ENCODE assay signal across 15 cellular contexts in the genomic region with DNA sequence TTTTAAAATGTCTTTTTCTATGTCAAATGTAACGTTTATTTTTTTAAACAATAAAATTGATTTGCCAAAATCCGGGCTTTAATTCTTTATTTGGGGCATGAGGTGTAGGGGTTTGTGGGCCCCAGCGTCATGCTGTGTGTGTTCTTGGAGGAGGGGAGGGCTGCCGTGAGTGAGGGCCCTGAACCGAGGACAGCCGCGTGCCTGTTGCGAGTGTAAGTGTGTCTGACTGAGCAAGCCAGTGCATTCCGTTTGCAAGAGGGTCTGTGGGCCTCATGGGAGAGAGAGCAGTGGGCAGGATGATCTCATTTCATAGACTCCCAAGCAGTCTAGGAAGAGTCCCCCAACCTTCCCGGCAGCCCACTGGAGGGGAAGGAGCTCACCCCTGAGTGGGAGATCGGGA. TPM values are rescaled to one million over a fixed set of nuclear protein-coding genes. Genes with fewer than 3 reads are reported as not detected.
DNase-seq lines count a peak whose midpoint lies in the region; ATAC-seq, FAIRE-seq and TF ChIP-seq lines count a peak whose summit lies in the region.
"Had no signal": no experiment of that assay in that cellular context is flagged by ENCODE, and none has a peak within 500 bp of the region (broad histone marks: within the 10 kb centered on the region; RNA-seq: fewer than 3 reads in every experiment).

No MANE protein-coding gene starts in this region.

- ATAC-seq in HepG2, result no peak
- no peak for ATAC-seq in right lobe of liver
- no peak for ATAC-seq in effector memory CD8-positive, alpha-beta T cell (replicated peaks)
- no peak for ATAC-seq in left colon
- ATAC-seq in GM21423 (IDR thresholded peaks at IDR 0.05; ENCODE audit: unreplicated experiment), result no peak

- in situ Hi-C loops in HepG2 (cut with HindIII; ENCODE audit: extremely low pct_ligation_motif_present, low pct_unique_long_range_greater_than_20kb), result no loop called here

- TF ChIP-seq CTCF in HepG2 (CRISPR knock-in tag; IDR thresholded peaks at IDR 0.05) (no peak), right lobe of liver (IDR thresholded peaks at IDR 0.05) (no peak), nephron progenitor cell (IDR thresholded peaks at IDR 0.05) (no peak), type B pancreatic cell (conservative IDR thresholded peaks at IDR 0.05) (no peak), uterus (IDR thresholded peaks at IDR 0.05) (no peak)

- no TSS peak for BruUV-seq in HepG2 (replicated peaks; lab: Mats Ljungman, UMichigan)

- H3K4me3 ChIP-seq in HepG2 (replicated peaks in 1 of 3; ENCODE audit: insufficient read depth in 1 of 3, low read depth in 2 of 3, low read length in 3 of 3) (no peak overlapping the region), right lobe of liver (no peak overlapping the region), uterus (no peak overlapping the region)

- POLR2A ChIA-PET in HepG2 (lab: Yijun Ruan, JAX), result no interaction called here

- WGBS in HepG2 (ENCODE audit: low lambda C conversion rate), result 79% methylated on average over 11 of the region's 11 CpGs
- 81% methylated on average over 11 of the region's 11 CpGs for WGBS in right lobe of liver (ENCODE audit: insufficient coverage, low coverage, low lambda C conversion rate, missing lambda C conversion rate)

- H3K79me2 ChIP-seq in HepG2 (ENCODE audit: insufficient read depth, low read length), result no peaks in the 10 kb centered on the region

- DNase-seq in HepG2 (ENCODE audit: low spot score) (no peak), right lobe of liver (no peak), nephron progenitor cell (no peak), type B pancreatic cell (ENCODE audit: extremely low spot score, unreplicated experiment) (no peak), uterus (no peak), left colon (no peak)
- DNase-seq in effector memory CD8-positive, alpha-beta T cell, result no peak
- DNase-seq: H7, NCI-H748 treated with DMSO at 0.1 percent for 48 hours had no signal

- TF ChIP-seq RAD21 in HepG2 (CRISPR knock-in tag; IDR thresholded peaks at IDR 0.05), result no peak

- H3K4me1 Mint-ChIP-seq in effector memory CD8-positive, alpha-beta T cell (ENCODE audit: low read depth in 2 of 2), result peaks cover 16 to 20% of the 10 kb centered on the region in 2 donors
- H3K4me1 Mint-ChIP-seq in nephron progenitor cell, result peaks cover 75% of the 10 kb centered on the region
- H3K4me1 Mint-ChIP-seq in type B pancreatic cell (ENCODE audit: unreplicated experiment), result peaks cover 21% of the 10 kb centered on the region

- no peaks in the 10 kb centered on the region for H4K20me1 ChIP-seq in HepG2 (ENCODE audit: insufficient read depth, low read length)

- FAIRE-seq in HepG2 (lab: Jason Lieb, UNC), result no peak
- FAIRE-seq: A204.1, GM12892, HTR-8/SVneo had no signal

- intact Hi-C loops in HepG2 (cut with micrococcal nuclease; ENCODE audit: unreplicated experiment) (no loop called here), right lobe of liver (cut with DNase I) (no loop called here), uterus (cut with DNase I; ENCODE audit: low total_unique reads) (no loop called here), left colon (cut with DNase I, micrococcal nuclease) (no loop called here)

- no peak overlapping the region for H3K9ac ChIP-seq in HepG2 (ENCODE audit: insufficient read depth, low read depth, low read length)

- H3K27me3 ChIP-seq in HepG2 (ENCODE audit: control insufficient read depth in 1 of 2, insufficient read depth in 2 of 2, low read length in 2 of 2), result no peaks in the 10 kb centered on the region
- no peaks in the 10 kb centered on the region for H3K27me3 ChIP-seq in right lobe of liver
- no peaks in the 10 kb centered on the region for H3K27me3 ChIP-seq in uterus

- no peaks in the 10 kb centered on the region for H3K27me3 Mint-ChIP-seq in effector memory CD8-positive, alpha-beta T cell
- H3K27me3 Mint-ChIP-seq in nephron progenitor cell (ENCODE audit: low read depth, poor library complexity) (peaks cover 6% of the 10 kb centered on the region), type B pancreatic cell (peaks cover 7% of the 10 kb centered on the region)

- no peak overlapping the region for H3K4me3 Mint-ChIP-seq in effector memory CD8-positive, alpha-beta T cell
- H3K4me3 Mint-ChIP-seq in nephron progenitor cell, result peak overlapping the region; percentile 13
- H3K4me3 Mint-ChIP-seq in type B pancreatic cell, result no peak overlapping the region

- no peaks in the 10 kb centered on the region for H3K36me3 Mint-ChIP-seq in effector memory CD8-positive, alpha-beta T cell (ENCODE audit: insufficient read depth)
- H3K36me3 Mint-ChIP-seq in nephron progenitor cell (ENCODE audit: low read depth), result no peaks in the 10 kb centered on the region
- no peaks in the 10 kb centered on the region for H3K36me3 Mint-ChIP-seq in type B pancreatic cell

- H3K27ac ChIP-seq in HepG2 (ENCODE audit: extremely low read length, insufficient read depth, low read length), result no peak overlapping the region
- H3K27ac ChIP-seq in right lobe of liver, result no peak overlapping the region
- H3K27ac ChIP-seq in uterus, result no peak overlapping the region
- H3K27ac ChIP-seq: C4-2B, HL-60 had no signal

- H3K36me3 ChIP-seq in HepG2 (replicated peaks in 1 of 2; ENCODE audit: control insufficient read depth in 1 of 2, insufficient read depth in 2 of 2, low read length in 2 of 2) (no peaks in the 10 kb centered on the region), right lobe of liver (peaks cover 0 to 37% (median 15%) of the 10 kb centered on the region in 4 donors), uterus (no peaks in the 10 kb centered on the region)

- CTCF ChIA-PET in HepG2 (lab: Yijun Ruan, JAX; ENCODE audit: low intra/inter-chr PET ratio, low total read pairs), result interaction anchor here (0.5 kb wide), 1 partner anchor 221 kb away, joined by 3 read pairs; no protein-coding TSS in a partner anchor

- H2AFZ ChIP-seq in HepG2 (ENCODE audit: low read length), result no peak overlapping the region

- H3K4me1 ChIP-seq in HepG2 (ENCODE audit: insufficient read depth, low read length), result peaks cover 13% of the 10 kb centered on the region
- H3K4me1 ChIP-seq in right lobe of liver, result no peaks in the 10 kb centered on the region
- no peaks in the 10 kb centered on the region for H3K4me1 ChIP-seq in uterus

- peak overlapping the region; percentile 71 to 74 for H3K27ac Mint-ChIP-seq in effector memory CD8-positive, alpha-beta T cell
- H3K27ac Mint-ChIP-seq in nephron progenitor cell (peak overlapping the region; percentile 90), type B pancreatic cell (peak overlapping the region; percentile 26)

- no peak overlapping the region for H3K4me2 ChIP-seq in HepG2 (ENCODE audit: low read depth, low read length)

- TF ChIP-seq EP300 in HepG2 (IDR thresholded peaks at IDR 0.05; ENCODE audit: low read depth in 2 of 2, low read length in 2 of 2) (no peak), HepG2 (CRISPR knock-in tag; IDR thresholded peaks at IDR 0.05; ENCODE audit: borderline replicate concordance) (no peak)

- TF ChIP-seq POLR2A in HepG2 (IDR thresholded peaks at IDR 0.05; ENCODE audit: insufficient read depth in 1 of 2, low read depth in 2 of 2, low read length in 2 of 2) (no peak), right lobe of liver (IDR thresholded peaks at IDR 0.05) (no peak), uterus (IDR thresholded peaks at IDR 0.05) (no peak)

- H3K9me3 ChIP-seq in HepG2 (ENCODE audit: low read length) (no peaks in the 10 kb centered on the region), right lobe of liver (no peaks in the 10 kb centered on the region), uterus (no peaks in the 10 kb centered on the region)

- H3K9me3 Mint-ChIP-seq in effector memory CD8-positive, alpha-beta T cell, result no peaks in the 10 kb centered on the region
- H3K9me3 Mint-ChIP-seq in nephron progenitor cell, result no peaks in the 10 kb centered on the region
- H3K9me3 Mint-ChIP-seq in type B pancreatic cell, result no peaks in the 10 kb centered on the region

RNA-seq across cellular contexts. Expression of gene SPSB1, which starts 21.4 kb away (rescaled TPM):
- total RNA-seq in HepG2 (2016; rRNA removed; fragmentation: Illumina TruSeq; extraction: Trizol) (5.0 and 7.1 TPM in 2 replicates), right lobe of liver (100 to 1,000 TPM in 1 of 6 experiments, 10 to 100 TPM in 4, 1 to 10 TPM in 1; 7.7 to 121 (median 37.0) TPM), type B pancreatic cell (ENCODE audit: low replicate concordance) (5.6 and 17.4 TPM in 2 replicates), uterus (10 to 100 TPM; 12.3 to 29.6 (median 20.7) TPM), left colon (10 to 100 TPM; 30.3 to 56.4 TPM)
- total RNA-seq in HepG2 (2016; cell fraction: cytosol; rRNA removed; fragmentation: Illumina TruSeq; extraction: Trizol; ENCODE audit: low read depth), result 2.4 and 2.5 TPM in 2 replicates
- total RNA-seq in HepG2 (2016; cell fraction: insoluble cytoplasmic fraction; rRNA removed; fragmentation: Illumina TruSeq; extraction: Trizol), result 5.2 and 5.8 TPM in 2 replicates
- total RNA-seq in HepG2 (2016; cell fraction: membrane; rRNA removed; fragmentation: Illumina TruSeq; extraction: Trizol), result 4.4 and 5.9 TPM in 2 replicates
- 4.3 and 4.4 TPM in 2 replicates for total RNA-seq in HepG2 (2016; cell fraction: nucleus; rRNA removed; fragmentation: Illumina TruSeq; extraction: Trizol)
- polyA plus RNA-seq in HepG2 (2011; rRNA removed), result 8.0 and 10.9 TPM in 2 replicates
- 8.1 and 8.5 TPM in 2 replicates for polyA plus RNA-seq in HepG2 (2011; cell fraction: cytosol; rRNA removed)
- 5.1 TPM in 2 replicates for polyA plus RNA-seq in HepG2 (2011; cell fraction: nucleus; rRNA removed)
- 4.0 and 7.7 TPM in 2 replicates for polyA plus RNA-seq in HepG2 (2012)
- polyA plus RNA-seq in HepG2 (2016; cell fraction: cytosol; fragmentation: Illumina TruSeq; extraction: Trizol; ENCODE audit: low read depth), result 1.9 and 2.2 TPM in 2 replicates
- polyA plus RNA-seq in HepG2 (2016; cell fraction: insoluble cytoplasmic fraction; fragmentation: Illumina TruSeq; extraction: Trizol; ENCODE audit: low read depth), result 7.3 and 7.8 TPM in 2 replicates
- polyA plus RNA-seq in HepG2 (2016; cell fraction: membrane; fragmentation: Illumina TruSeq; extraction: Trizol; ENCODE audit: low read depth), result 3.9 and 4.2 TPM in 2 replicates
- 3.9 and 4.4 TPM in 2 replicates for polyA plus RNA-seq in HepG2 (2016; cell fraction: nucleus; fragmentation: Illumina TruSeq; extraction: Trizol; ENCODE audit: insufficient read depth, low read depth)
- polyA minus RNA-seq in HepG2 (2011; rRNA and poly(A)+ RNA removed; ENCODE audit: low replicate concordance), result 9.2 and 17.1 TPM in 2 replicates
- 3.6 and 6.4 TPM in 2 replicates for polyA minus RNA-seq in HepG2 (2011; cell fraction: cytosol; rRNA and poly(A)+ RNA removed)
- polyA minus RNA-seq in HepG2 (2011; cell fraction: nucleus; rRNA and poly(A)+ RNA removed), result 3.1 and 4.2 TPM in 2 replicates

RNA-seq across cellular contexts. Expression of gene H6PD, which starts 36.7 kb away (rescaled TPM):
- 6.3 and 9.3 TPM in 2 replicates for total RNA-seq in HepG2 (2016; rRNA removed; fragmentation: Illumina TruSeq; extraction: Trizol)
- total RNA-seq in HepG2 (2016; cell fraction: cytosol; rRNA removed; fragmentation: Illumina TruSeq; extraction: Trizol; ENCODE audit: low read depth), result 0.79 and 0.81 TPM in 2 replicates
- total RNA-seq in HepG2 (2016; cell fraction: insoluble cytoplasmic fraction; rRNA removed; fragmentation: Illumina TruSeq; extraction: Trizol), result 5.4 and 9.4 TPM in 2 replicates
- total RNA-seq in HepG2 (2016; cell fraction: membrane; rRNA removed; fragmentation: Illumina TruSeq; extraction: Trizol), result 2.5 TPM in 2 replicates
- 10.0 and 12.1 TPM in 2 replicates for total RNA-seq in HepG2 (2016; cell fraction: nucleus; rRNA removed; fragmentation: Illumina TruSeq; extraction: Trizol)
- polyA plus RNA-seq in HepG2 (2011; rRNA removed), result 14.1 and 21.5 TPM in 2 replicates
- polyA plus RNA-seq in HepG2 (2011; cell fraction: cytosol; rRNA removed), result 13.3 and 14.5 TPM in 2 replicates
- 26.3 and 26.5 TPM in 2 replicates for polyA plus RNA-seq in HepG2 (2011; cell fraction: nucleus; rRNA removed)
- polyA plus RNA-seq in HepG2 (2012), result 10.8 and 11.1 TPM in 2 replicates
- 0.36 TPM in 2 replicates for polyA plus RNA-seq in HepG2 (2016; cell fraction: cytosol; fragmentation: Illumina TruSeq; extraction: Trizol; ENCODE audit: low read depth)
- polyA plus RNA-seq in HepG2 (2016; cell fraction: insoluble cytoplasmic fraction; fragmentation: Illumina TruSeq; extraction: Trizol; ENCODE audit: low read depth), result 4.2 and 4.6 TPM in 2 replicates
- 0.93 and 0.94 TPM in 2 replicates for polyA plus RNA-seq in HepG2 (2016; cell fraction: membrane; fragmentation: Illumina TruSeq; extraction: Trizol; ENCODE audit: low read depth)
- polyA plus RNA-seq in HepG2 (2016; cell fraction: nucleus; fragmentation: Illumina TruSeq; extraction: Trizol; ENCODE audit: insufficient read depth, low read depth), result 15.4 and 16.8 TPM in 2 replicates
- 2.9 and 31.0 TPM in 2 replicates for polyA minus RNA-seq in HepG2 (2011; rRNA and poly(A)+ RNA removed; ENCODE audit: low replicate concordance)
- polyA minus RNA-seq in HepG2 (2011; cell fraction: cytosol; rRNA and poly(A)+ RNA removed), result 14.3 and 18.7 TPM in 2 replicates
- 7.9 and 11.3 TPM in 2 replicates for polyA minus RNA-seq in HepG2 (2011; cell fraction: nucleus; rRNA and poly(A)+ RNA removed)
- 100 to 1,000 TPM; 102 to 158 (median 120) TPM for total RNA-seq in right lobe of liver
- 18.7 and 26.1 TPM in 2 replicates for total RNA-seq in type B pancreatic cell (ENCODE audit: low replicate concordance)
- total RNA-seq in uterus, result 100 to 1,000 TPM in 1 of 4 donors, 10 to 100 TPM in 3; 28.4 to 107 (median 49.7) TPM
- total RNA-seq in left colon, result 10 to 100 TPM; 33.4 to 34.9 TPM

Comparison
In these comparisons a context has a peak if more than half of its experiments do, and no peak if none do; other contexts are left out.
1. H3K27ac Mint-ChIP-seq: peak in every context shown above with its lines; median percentile 90 in nephron progenitor cell; 72 in effector memory CD8-positive, alpha-beta T cell; 26 in type B pancreatic cell.